ENCODE assay signal across 8 cellular contexts in genomic region chr3:183116051-183116614, GRCh38. TPM values are rescaled to one million over a fixed set of nuclear protein-coding genes. Genes with fewer than 3 reads are reported as not detected.
A peak's percentile ranks its signal among the peaks of the same experiment; 100 is the strongest.
DNase-seq lines count a peak whose midpoint lies in the region; ATAC-seq, FAIRE-seq and TF ChIP-seq lines count a peak whose summit lies in the region.

No MANE protein-coding gene starts in this region.

- H3K36me3 Mint-ChIP-seq in WTC11: 0 out of 2 replicates have a peak, but pooled peaks cover 4% of the 10 kb centered on the region

- no peaks in the 10 kb centered on the region for H3K36me3 ChIP-seq in mucosa of stomach (ENCODE audit: control insufficient read depth, insufficient read depth, low read length)

- CTCF ChIA-PET in WTC11 (lab: Charles Lee): interaction anchor here (0.7 to 1.9 kb wide), 6 partner anchors 19 to 402 kb away, joined by 3 to 10 read pairs (median 4); partner anchors contain the start of gene LAMP3

- ATAC-seq in HG02759 (IDR thresholded peaks at IDR 0.05; ENCODE audit: unreplicated experiment) (peak; percentile 90), WTC11 (peak; percentile 94)

- POLR2A ChIA-PET in WTC11 (lab: Charles Lee): interaction anchor here (0.6 kb wide), 1 partner anchor 17 kb away, joined by 3 read pairs; the partner anchor contains the start of gene MCCC1

- no peaks in the 10 kb centered on the region for H3K9me3 ChIP-seq in mucosa of stomach (ENCODE audit: control insufficient read depth, low read length)

- DNase-seq in GM12892 (ENCODE audit: insufficient read length) (peak; percentile 89), NCI-H146 (lab: John Stamatoyannopoulos, UW) (peak; percentile 100), WTC11 (ENCODE audit: low spot score) (peak; percentile 94), cerebellar cortex (ENCODE audit: low spot score) (peak; percentile 85), RCC 7860 (ENCODE audit: low spot score) (no peak)
- DNase-seq in stimulated activated naive CD4-positive, alpha-beta T cell treated with Interleukin-2 at 50 U/mL for 16 hours (lab: John Stamatoyannopoulos, UW): peak; percentile 42

- no peak for TF ChIP-seq POLR2A in GM12892 (IDR thresholded peaks at IDR 0.05; ENCODE audit: low read depth, low read length)

- peaks cover 26% of the 10 kb centered on the region for H3K27me3 Mint-ChIP-seq in WTC11 (ENCODE audit: low read depth)

- TF ChIP-seq CTCF in WTC11 (IDR thresholded peaks at IDR 0.05): no peak

- peaks cover 26% of the 10 kb centered on the region for H3K4me1 Mint-ChIP-seq in WTC11

- H3K27ac Mint-ChIP-seq in WTC11: peak overlapping the region; percentile 42; the same call in 1 of the 2 replicates

- peak overlapping the region; percentile 81 for H3K4me3 Mint-ChIP-seq in WTC11

- peak overlapping the region; percentile 15 for H3K9ac ChIP-seq in mucosa of stomach (ENCODE audit: low read length)

- peaks cover 25% of the 10 kb centered on the region for H3K27me3 ChIP-seq in mucosa of stomach (ENCODE audit: control insufficient read depth, insufficient read depth, low read length)

- FAIRE-seq in GM12892 (lab: Jason Lieb, UNC): peak; percentile 99
- FAIRE-seq in RCC 7860 (lab: Jason Lieb, UNC): no peak

- H3K4me1 ChIP-seq in mucosa of stomach (ENCODE audit: control insufficient read depth, insufficient read depth, low read length): peaks cover 6% of the 10 kb centered on the region

- H3K9me3 Mint-ChIP-seq in WTC11: peaks cover 8% of the 10 kb centered on the region

- no peak overlapping the region for H3K4me3 ChIP-seq in mucosa of stomach (ENCODE audit: low read length)

TF ChIP-seq in WTC11, 78 proteins besides CTCF, POLR2A, EP300 and RAD21:
- TF ChIP-seq ZBTB43 (CRISPR knock-in tag; IDR thresholded peaks at IDR 0.05) (no peak), ATF1 (CRISPR knock-in tag; IDR thresholded peaks at IDR 0.05) (no peak), ZNF121 (CRISPR knock-in tag; IDR thresholded peaks at IDR 0.05) (no peak), MYBL2 (CRISPR knock-in tag; IDR thresholded peaks at IDR 0.05) (no peak), TEAD4 (CRISPR knock-in tag; IDR thresholded peaks at IDR 0.05) (no peak), FOXK1 (CRISPR knock-in tag; IDR thresholded peaks at IDR 0.05) (peak; percentile 44; the same call in 1 of the 2 replicates), NR3C1 (CRISPR knock-in tag; conservative IDR thresholded peaks at IDR 0.05; ENCODE audit: low read depth) (0 out of 2 replicates have a peak, but pooled peaks have one; percentile 59), EMX1 (CRISPR knock-in tag; IDR thresholded peaks at IDR 0.05) (no peak), ERG (CRISPR knock-in tag; IDR thresholded peaks at IDR 0.05) (no peak), NFYB (CRISPR knock-in tag; conservative IDR thresholded peaks at IDR 0.05; ENCODE audit: low read depth) (peak; percentile 87), RORB (CRISPR knock-in tag; IDR thresholded peaks at IDR 0.05) (no peak), CDX4 (CRISPR knock-in tag; IDR thresholded peaks at IDR 0.05; ENCODE audit: borderline replicate concordance) (no peak), ZNF317 (CRISPR knock-in tag; IDR thresholded peaks at IDR 0.05; ENCODE audit: borderline replicate concordance, low read depth) (no peak), MLX (CRISPR knock-in tag; IDR thresholded peaks at IDR 0.05) (0 out of 2 replicates have a peak, but pooled peaks have one; percentile 59), ATF2 (CRISPR knock-in tag; IDR thresholded peaks at IDR 0.05; ENCODE audit: borderline replicate concordance, low read depth) (no peak), HMGXB4 (CRISPR knock-in tag; IDR thresholded peaks at IDR 0.05) (0 out of 2 replicates have a peak, but pooled peaks have one; percentile 21), FOXJ3 (CRISPR knock-in tag; IDR thresholded peaks at IDR 0.05; ENCODE audit: borderline replicate concordance) (no peak), ZNF138 (CRISPR knock-in tag; conservative IDR thresholded peaks at IDR 0.05) (no peak), MAX (CRISPR knock-in tag; IDR thresholded peaks at IDR 0.05) (peak; percentile 72), FOXP1 (CRISPR knock-in tag; IDR thresholded peaks at IDR 0.05; ENCODE audit: borderline replicate concordance) (peak; percentile 80; the same call in 1 of the 2 replicates)

RNA-seq across cellular contexts. Expression of gene MCCC1, which starts 16.8 kb away (rescaled TPM):
- 61.3 TPM for polyA plus RNA-seq in GM12892 (2012; ENCODE audit: missing spikeins)
- total RNA-seq in WTC11 (2021): 19.5 to 21.9 TPM (median 19.9 TPM) in 3 replicates

RNA-seq across cellular contexts. Expression of gene LAMP3, which starts 46.4 kb away (rescaled TPM):
- 43.1 TPM for polyA plus RNA-seq in GM12892 (2012; ENCODE audit: missing spikeins)
- 0.39 to 0.53 TPM (median 0.44 TPM) in 3 replicates for total RNA-seq in WTC11 (2021)
